In the genomic region with DNA sequence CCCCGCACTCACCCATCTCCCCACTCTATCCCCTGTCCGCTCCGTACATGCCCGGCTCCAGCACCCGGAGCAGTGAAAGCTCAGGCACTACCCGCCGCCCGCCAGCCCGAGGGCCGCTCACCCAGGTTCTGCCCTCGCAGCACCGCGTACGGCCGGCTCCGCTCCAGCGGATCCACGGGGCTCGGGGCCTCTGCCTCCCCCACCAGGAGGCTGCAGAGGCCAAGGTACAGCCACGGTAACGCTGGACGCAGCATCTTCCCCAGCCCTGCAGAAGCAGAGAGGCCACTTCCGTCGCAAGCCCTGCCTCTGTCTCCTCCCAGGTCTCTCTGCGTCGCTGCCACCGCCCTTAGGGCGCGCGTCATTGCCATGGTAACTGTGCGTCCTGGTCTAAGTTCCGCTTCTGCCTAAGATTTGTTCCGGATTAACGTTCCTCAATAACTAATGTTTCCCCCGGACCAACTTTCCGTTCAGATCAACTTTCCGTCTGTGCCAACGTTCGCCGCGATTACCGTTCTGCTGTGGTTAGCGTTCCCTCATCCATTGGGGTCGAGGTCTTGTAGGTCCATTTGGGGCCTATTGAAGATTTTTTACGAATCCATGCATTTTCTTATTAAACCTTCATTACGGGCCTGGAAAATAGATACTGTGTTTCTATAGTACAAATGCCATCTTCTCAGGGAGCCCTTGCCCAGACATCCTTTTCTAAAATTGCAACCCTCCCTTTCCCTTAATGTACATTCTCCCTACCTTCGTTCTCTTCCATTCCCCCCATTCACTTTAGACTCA, we compare ENCODE assay signal across 7 cellular contexts.
DNase-seq lines count a peak whose midpoint lies in the region; ATAC-seq and TF ChIP-seq lines count a peak whose summit lies in the region.

A gene with protein sequence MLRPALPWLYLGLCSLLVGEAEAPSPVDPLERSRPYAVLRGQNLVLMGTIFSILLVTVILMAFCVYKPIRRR (minus strand): TSS at position 281 of the 786 bp plus-strand sequence. CDS start 27 bp downstream, at position 254.

- peak; percentile 83 for TF ChIP-seq POLR2A in GM18505 (IDR thresholded peaks at IDR 0.05; ENCODE audit: borderline replicate concordance, extremely low read depth, insufficient read depth, insufficient read length)

- H3K4me3 ChIP-seq in astrocyte of the cerebellum (ENCODE audit: low read depth, low read length) = peak within 1 kb of the TSS; percentile 63

- no peak for TF ChIP-seq CTCF in astrocyte of the cerebellum (IDR thresholded peaks at IDR 0.05; ENCODE audit: low read depth, low read length, missing control alignments)

- ATAC-seq in GM18505 (IDR thresholded peaks at IDR 0.05; ENCODE audit: unreplicated experiment) (peak; percentile 96), HG02973 (IDR thresholded peaks at IDR 0.05; ENCODE audit: unreplicated experiment) (peak; percentile 98)

- DNase-seq in NCI-H2029 (lab: John Stamatoyannopoulos, UW) = peak; percentile 93
- DNase-seq in T-helper 22 cell (ENCODE audit: low read depth) = peak; percentile 83
- DNase-seq in astrocyte of the cerebellum (ENCODE audit: low read depth) = peak; percentile 87
- peak; percentile 90 to 99 for DNase-seq in hippocampal formation (lab: John Stamatoyannopoulos, UW)
- DNase-seq in retina = peak; percentile 92

- in situ Hi-C loops in astrocyte of the cerebellum (cut with HindIII; ENCODE audit: low sequenced_read_pairs) = no loop called here

Comparison
In these comparisons a context has a peak if more than half of its experiments do, and no peak if none do; other contexts are left out.
1. Peak in every context shown above with its lines: DNase-seq, ATAC-seq and H3K4me3 ChIP-seq.